ENCODE assay signal across 8 cellular contexts in the genomic region with DNA sequence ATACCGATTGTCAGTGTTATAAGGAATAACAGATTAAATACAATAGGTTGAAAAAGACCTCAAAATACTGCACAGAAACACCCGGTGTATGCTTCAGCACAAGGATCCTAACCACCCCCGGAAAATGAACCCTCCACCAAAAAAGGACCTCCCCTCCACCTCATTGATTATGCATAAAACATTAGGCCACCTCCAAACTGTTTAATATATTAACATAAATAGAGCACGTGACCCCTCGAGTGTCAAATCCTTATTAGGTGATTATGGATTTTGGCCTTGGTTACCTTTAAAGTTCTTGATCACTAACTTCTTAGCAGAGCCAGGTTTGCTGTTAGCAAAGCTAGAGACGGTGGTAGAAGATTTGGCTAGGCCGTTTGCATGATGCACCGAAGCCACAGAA. TPM values are rescaled to one million over a fixed set of nuclear protein-coding genes. Genes with fewer than 3 reads are reported as not detected.
A peak's percentile ranks its signal among the peaks of the same experiment; 100 is the strongest.
DNase-seq lines count a peak whose midpoint lies in the region; ATAC-seq, FAIRE-seq and TF ChIP-seq lines count a peak whose summit lies in the region.

No MANE protein-coding gene starts in this region.

- H3K4me1 Mint-ChIP-seq in activated T-cell treated with anti-CD3 and anti-CD28 coated beads, Interleukin-2, amount 50 U/mL, for 4 hours (ENCODE audit: low read depth): peaks cover 29% of the 10 kb centered on the region
- H3K4me1 Mint-ChIP-seq in neural crest cell: peaks cover 24% of the 10 kb centered on the region

- peak overlapping the region; percentile 74 for H3K4me2 ChIP-seq in OCI-LY1 (ENCODE audit: low read length)

- no peaks in the 10 kb centered on the region; the same call in 1 of the 2 replicates for H3F3A ChIP-seq in OCI-LY1 (ENCODE audit: insufficient read depth, low read length)

- H3K9me3 ChIP-seq in OCI-LY1 (ENCODE audit: low read length): no peaks in the 10 kb centered on the region

- H4K20me1 ChIP-seq in OCI-LY1 (ENCODE audit: insufficient read depth, low read length): no peaks in the 10 kb centered on the region

- H3K9me3 Mint-ChIP-seq in activated T-cell treated with anti-CD3 and anti-CD28 coated beads, Interleukin-2, amount 50 U/mL, for 4 hours: no peaks in the 10 kb centered on the region
- H3K9me3 Mint-ChIP-seq in neural crest cell: no peaks in the 10 kb centered on the region

- H3K4me3 ChIP-seq in OCI-LY1 (ENCODE audit: low read depth, low read length, poor library complexity, severe bottlenecking): peak overlapping the region; percentile 75

- no peak for DNase-seq in activated T-cell treated with anti-CD3 and anti-CD28 coated beads, Interleukin-2, amount 50 U/mL, for 4 hours
- no peak for DNase-seq in activated T-cell treated with anti-CD3 and anti-CD28 coated beads, Interleukin-2, amount 50 U/mL, for 1 hour
- DNase-seq in dermis blood vessel endothelial cell (peak; percentile 16), neural crest cell (ENCODE audit: low read depth, low spot score) (no peak), GM12892 (ENCODE audit: insufficient read length) (no peak), activated gamma-delta T cell (lab: John Stamatoyannopoulos, UW) (no peak)
- DNase-seq in effector CD8-positive, alpha-beta T cell (lab: John Stamatoyannopoulos, UW): no peak

- H3K36me3 ChIP-seq in OCI-LY1 (ENCODE audit: insufficient read depth, low read length): peaks cover 25% of the 10 kb centered on the region

- peak overlapping the region; percentile 88 for H3K9ac ChIP-seq in OCI-LY1 (ENCODE audit: low read length)

- H3K27me3 ChIP-seq in OCI-LY1 (ENCODE audit: insufficient read depth, low read length): no peaks in the 10 kb centered on the region

- H2AFZ ChIP-seq in OCI-LY1 (ENCODE audit: low read length): no peak overlapping the region

- H3K27me3 Mint-ChIP-seq in activated T-cell treated with anti-CD3 and anti-CD28 coated beads, Interleukin-2, amount 50 U/mL, for 4 hours (ENCODE audit: low read depth): no peaks in the 10 kb centered on the region
- no peaks in the 10 kb centered on the region for H3K27me3 Mint-ChIP-seq in neural crest cell (ENCODE audit: low read depth)

- peak overlapping the region; percentile 91 for H3K27ac Mint-ChIP-seq in neural crest cell (ENCODE audit: unreplicated experiment)

- TF ChIP-seq CTCF in OCI-LY1 (IDR thresholded peaks at IDR 0.05; ENCODE audit: low read length) (no peak), neural crest cell (conservative IDR thresholded peaks at IDR 0.05) (no peak)

- no peak for FAIRE-seq in GM12892 (lab: Jason Lieb, UNC)

- no peak for TF ChIP-seq POLR2A in GM12892 (IDR thresholded peaks at IDR 0.05; ENCODE audit: low read depth, low read length)

- H3K9me2 ChIP-seq in OCI-LY1 (ENCODE audit: low read depth, low read length): no peaks in the 10 kb centered on the region

- peak overlapping the region; percentile 95 for H3K4me3 Mint-ChIP-seq in activated T-cell treated with anti-CD3 and anti-CD28 coated beads, Interleukin-2, amount 50 U/mL, for 4 hours
- H3K4me3 Mint-ChIP-seq in neural crest cell: peak overlapping the region; percentile 98

- H3K27ac ChIP-seq in OCI-LY1 (ENCODE audit: low read depth, low read length, poor library complexity, severe bottlenecking): peak overlapping the region; percentile 89

- peaks cover 20% of the 10 kb centered on the region for H3K4me1 ChIP-seq in OCI-LY1 (ENCODE audit: insufficient read depth, low read length, severe bottlenecking)

- ATAC-seq in activated T-cell treated with anti-CD3 and anti-CD28 coated beads, Interleukin-2, amount 50 U/mL, for 4 hours: no peak

- H3K79me2 ChIP-seq in OCI-LY1 (ENCODE audit: insufficient read depth, low read length): peaks cover 19% of the 10 kb centered on the region

- H3K36me3 Mint-ChIP-seq in activated T-cell treated with anti-CD3 and anti-CD28 coated beads, Interleukin-2, amount 50 U/mL, for 4 hours (ENCODE audit: insufficient read depth): peaks cover 2% of the 10 kb centered on the region
- H3K36me3 Mint-ChIP-seq in neural crest cell (ENCODE audit: low read depth): peaks cover 3% of the 10 kb centered on the region

RNA-seq across cellular contexts. Expression of a gene that starts 1.0 kb away (rescaled TPM):
- total RNA-seq in activated T-cell treated with anti-CD3 and anti-CD28 coated beads, Interleukin-2, amount 50 U/mL, for 4 hours: 10 to 100 TPM; 20.6 to 23.3 (median 21.5) TPM
- total RNA-seq in dermis blood vessel endothelial cell (39.3 and 92.6 TPM in 2 replicates), neural crest cell (46.7 and 52.2 TPM in 2 replicates)
- 24.6 TPM for polyA plus RNA-seq in GM12892 (2012; ENCODE audit: missing spikeins)

RNA-seq across cellular contexts. Expression of a gene that starts 44.1 kb away (rescaled TPM):
- 10 to 100 TPM; 63.9 to 65.4 (median 65.0) TPM for total RNA-seq in activated T-cell treated with anti-CD3 and anti-CD28 coated beads, Interleukin-2, amount 50 U/mL, for 4 hours
- total RNA-seq in dermis blood vessel endothelial cell (34.7 and 36.9 TPM in 2 replicates), neural crest cell (38.0 and 38.7 TPM in 2 replicates)
- polyA plus RNA-seq in GM12892 (2012; ENCODE audit: missing spikeins): 79.3 TPM
